In genomic region chr21:26845750-26846035, GRCh38 we compare ENCODE assay signal across 7 cellular contexts.
DNase-seq lines count a peak whose midpoint lies in the region; ATAC-seq and TF ChIP-seq lines count a peak whose summit lies in the region.

No MANE protein-coding gene starts in this region.

- TF ChIP-seq CTCF in astrocyte of the spinal cord (IDR thresholded peaks at IDR 0.05; ENCODE audit: low read depth, low read length), result no peak

- H3K4me3 ChIP-seq in astrocyte of the spinal cord (ENCODE audit: low read depth, low read length), result peak overlapping the region; percentile 75

- TF ChIP-seq EP300 in Ishikawa (IDR thresholded peaks at IDR 0.05; ENCODE audit: borderline replicate concordance), result no peak

- H3K27me3 ChIP-seq in layer of hippocampus (ENCODE audit: control insufficient read depth, insufficient read depth, low read length), result no peaks in the 10 kb centered on the region

- ATAC-seq in GM18909 (IDR thresholded peaks at IDR 0.05; ENCODE audit: poor library complexity, unreplicated experiment), result no peak

- DNase-seq in astrocyte of the spinal cord (ENCODE audit: low read depth, low spot score), result no peak
- DNase-seq in superior temporal gyrus (ENCODE audit: extremely low spot score), result peak; percentile 73
- DNase-seq in NK-92 treated with Interleukin-12 subunit alpha and Interleukin-12 subunit beta, amount 100 ng/mL, for 24 hours (lab: John Stamatoyannopoulos, UW), result no peak
- no peak for DNase-seq in cerebellar cortex (ENCODE audit: low spot score)

- no peak for TF ChIP-seq RAD21 in Ishikawa (IDR thresholded peaks at IDR 0.05; ENCODE audit: low read depth)

- in situ Hi-C loops in astrocyte of the spinal cord (cut with HindIII; ENCODE audit: low sequenced_read_pairs), result no loop called here

- peak overlapping the region; percentile 95 for H3K27ac ChIP-seq in layer of hippocampus (ENCODE audit: low read depth, low read length)

TF ChIP-seq in Ishikawa, 13 proteins besides CTCF, POLR2A, EP300 and RAD21:
- TF ChIP-seq TAF1 (IDR thresholded peaks at IDR 0.05; ENCODE audit: low read depth) (peak; percentile 35; the same call in 1 of the 2 replicates), YY1 (IDR thresholded peaks at IDR 0.05; ENCODE audit: low read depth) (no peak), CREB1 (IDR thresholded peaks at IDR 0.05; ENCODE audit: low read depth) (no peak)
